In genomic region chr22:19824197-19825015, GRCh38 we compare ENCODE assay signal across 14 cellular contexts. TPM values are rescaled to one million over a fixed set of nuclear protein-coding genes. Genes with fewer than 3 reads are reported as not detected.
A peak's percentile ranks its signal among the peaks of the same experiment; 100 is the strongest.
DNase-seq lines count a peak whose midpoint lies in the region; ATAC-seq and TF ChIP-seq lines count a peak whose summit lies in the region.
"Had no signal": no experiment of that assay in that cellular context is flagged by ENCODE, and none has a peak within 500 bp of the region (broad histone marks: within the 10 kb centered on the region; RNA-seq: fewer than 3 reads in every experiment).

No MANE protein-coding gene starts in this region.

- H3K27ac ChIP-seq in colonic mucosa, result no peak overlapping the region
- H3K27ac ChIP-seq in psoas muscle, result no peak overlapping the region

- H3K36me3 ChIP-seq in colonic mucosa (no peaks in the 10 kb centered on the region), psoas muscle (ENCODE audit: insufficient read depth in 1 of 2, low read depth in 1 of 2) (no peaks in the 10 kb centered on the region)

- 71 to 82% (median 73%) methylated on average over 19 of the region's 19 CpGs for WGBS in psoas muscle, 3 donors

- no peak overlapping the region for H3K9ac ChIP-seq in colonic mucosa (ENCODE audit: low read depth in 2 of 2, low read length in 2 of 2)

- DNase-seq in Daoy (ENCODE audit: low read depth) (peak; percentile 1), LHCN-M2 (ENCODE audit: low read depth) (peak; percentile 12), colonic mucosa (peak; percentile 12), psoas muscle (no peak), hepatic stellate cell (ENCODE audit: low spot score) (no peak)
- DNase-seq in stimulated activated CD4-positive, alpha-beta T cell treated with anti-CD3 and anti-CD28 coated beads, Interleukin-1b, Interleukin-23, amount 100 ng/mL, for 48 hours, result no peak
- DNase-seq: activated CD4-positive, alpha-beta T cell treated with anti-CD3 and anti-CD28 coated beads for 48 hours; activated naive CD4-positive, alpha-beta T cell treated with anti-CD3 and anti-CD28 coated beads for 36 hours; CD4-positive, alpha-beta memory T cell; midbrain; SW 1271 had no signal

- no peak for TF ChIP-seq CTCF in colonic mucosa (IDR thresholded peaks at IDR 0.05)
- no peak for TF ChIP-seq CTCF in psoas muscle (IDR thresholded peaks at IDR 0.05)

- H3K9me3 ChIP-seq in colonic mucosa (no peaks in the 10 kb centered on the region), psoas muscle (no peaks in the 10 kb centered on the region)

- H3K4me3 ChIP-seq in colonic mucosa (no peak overlapping the region), psoas muscle (no peak overlapping the region)

- no peaks in the 10 kb centered on the region for H3K4me1 ChIP-seq in colonic mucosa
- H3K4me1 ChIP-seq in psoas muscle, result no peaks in the 10 kb centered on the region

- H3K27me3 ChIP-seq in colonic mucosa, result no peaks in the 10 kb centered on the region
- no peaks in the 10 kb centered on the region for H3K27me3 ChIP-seq in psoas muscle (ENCODE audit: insufficient read depth in 3 of 3, low read length in 2 of 3)

- intact Hi-C loops in colonic mucosa (cut with DNase I), result no loop called here
- intact Hi-C loops in psoas muscle (cut with DNase I), result no loop called here

- peak; percentile 47 to 80 (median 78) for ATAC-seq in psoas muscle
- ATAC-seq in HG03571 (IDR thresholded peaks at IDR 0.05; ENCODE audit: unreplicated experiment), result no peak
- ATAC-seq in GM21367 (IDR thresholded peaks at IDR 0.05; ENCODE audit: unreplicated experiment), result no peak
- ATAC-seq: stimulated activated memory B cell treated with anti-CD40 and anti-IgM and Interleukin-4, amounts not matched to agents 10 μg/mL and 1 μg/mL and 100 μg/mL, for 72 hours had no signal

RNA-seq across cellular contexts. Expression of gene GNB1L, which starts 30.3 kb away (rescaled TPM):
- total RNA-seq in Daoy (2014; rRNA removed; shearing (Covaris generic)), result 16.1 and 17.0 TPM in 2 replicates
- total RNA-seq in LHCN-M2 (2014; rRNA removed) (11.3 and 14.0 TPM in 2 replicates), colonic mucosa (10 to 100 TPM in 1 of 2 donors, 1 to 10 TPM in 1; 4.4 to 10.2 TPM), psoas muscle (1 to 10 TPM; 1.5 to 3.4 (median 3.0) TPM)
- polyA plus RNA-seq in LHCN-M2 (2012), result 9.0 TPM
- polyA plus RNA-seq in psoas muscle, result 1 to 10 TPM; 3.3 to 7.6 (median 3.6) TPM

RNA-seq across cellular contexts. Expression of gene RTL10, which starts 30.3 kb away (rescaled TPM):
- total RNA-seq in Daoy (2014; rRNA removed; shearing (Covaris generic)), result 8.2 and 11.2 TPM in 2 replicates
- total RNA-seq in LHCN-M2 (2014; rRNA removed), result 13.3 and 14.9 TPM in 2 replicates
- polyA plus RNA-seq in LHCN-M2 (2012), result 19.1 TPM
- total RNA-seq in colonic mucosa, result 10 to 100 TPM in 1 of 2 donors, 1 to 10 TPM in 1; 9.7 to 14.1 TPM
- 1 to 10 TPM; 5.3 to 9.7 (median 8.1) TPM for total RNA-seq in psoas muscle
- 1 to 10 TPM; 5.9 to 7.9 (median 6.3) TPM for polyA plus RNA-seq in psoas muscle

Comparison
In these comparisons a context has a peak if more than half of its experiments do, and no peak if none do; other contexts are left out.
1. DNase-seq: peak in Daoy (single experiment), LHCN-M2 (single experiment) and colonic mucosa (single experiment); none in psoas muscle (0 of 2), hepatic stellate cell (single experiment) and stimulated activated CD4-positive, alpha-beta T cell treated with anti-CD3 and anti-CD28 coated beads, Interleukin-1b, Interleukin-23, amount 100 ng/mL, for 48 hours (single experiment).
2. ATAC-seq: peak in psoas muscle (4 of 4); none in HG03571 (single experiment) and GM21367 (single experiment).